In genomic region chr2:153059338-153060052, GRCh38 we compare ENCODE assay signal across 10 cellular contexts.
DNase-seq lines count a peak whose midpoint lies in the region; ATAC-seq, FAIRE-seq and TF ChIP-seq lines count a peak whose summit lies in the region.
"Had no signal": no experiment of that assay in that cellular context is flagged by ENCODE, and none has a peak within 500 bp of the region (broad histone marks: within the 10 kb centered on the region; RNA-seq: fewer than 3 reads in every experiment).

No MANE protein-coding gene starts in this region.

- FAIRE-seq in H54 (lab: Jason Lieb, UNC): peak; percentile 90

- no peak overlapping the region for H2BK120ac ChIP-seq in neuronal stem cell (ENCODE audit: low read depth, low read length)

- H3K4me1 ChIP-seq in endodermal cell (ENCODE audit: control insufficient read depth, insufficient read depth, low read length) (peaks cover 23% of the 10 kb centered on the region), neuronal stem cell (ENCODE audit: control insufficient read depth in 2 of 2, insufficient read depth in 1 of 2, low read depth in 1 of 2, low read length in 2 of 2) (peaks cover 5 to 9% of the 10 kb centered on the region in 2 donors)

- TF ChIP-seq POLR2A in H54 (IDR thresholded peaks at IDR 0.05; ENCODE audit: low read depth, low read length): no peak

- H2AFZ ChIP-seq in neuronal stem cell (ENCODE audit: low read length): no peak overlapping the region

- H3K27ac ChIP-seq in endodermal cell (ENCODE audit: low read depth, low read length) (peak overlapping the region; percentile 0), neuronal stem cell (replicated peaks; ENCODE audit: low read length) (no peak overlapping the region)

- no peak overlapping the region for H3K4me3 Mint-ChIP-seq in endodermal cell
- no peak overlapping the region for H3K4me3 Mint-ChIP-seq in activated T-cell treated with anti-CD3 and anti-CD28 coated beads, Interleukin-2, amount 50 U/mL, for 24 hours
- no peak overlapping the region for H3K4me3 Mint-ChIP-seq in activated CD4-positive, alpha-beta T cell treated with anti-CD3 and anti-CD28 coated beads, Interleukin-2, amount 10 ng/mL, durations not matched to agents 7 days and 5 days
- H3K4me3 Mint-ChIP-seq in activated CD8-positive, alpha-beta memory T cell treated with anti-CD3 and anti-CD28 coated beads, Interleukin-2, amount 10 ng/mL, durations not matched to agents 7 days and 5 days: no peak overlapping the region

- peak; percentile 42 for DNase-seq in H54 (ENCODE audit: insufficient read length, low spot score)
- DNase-seq in NCI-H2171 treated with DMSO at 0.1 percent for 48 hours (lab: John Stamatoyannopoulos, UW): peak; percentile 68
- DNase-seq in endodermal cell: peak; percentile 67
- peak; percentile 40 for DNase-seq in neuronal stem cell (ENCODE audit: low spot score)
- DNase-seq in activated T-cell treated with anti-CD3 and anti-CD28 coated beads, Interleukin-2, amount 50 U/mL, for 24 hours: no peak
- DNase-seq in activated CD4-positive, alpha-beta T cell treated with anti-CD3 and anti-CD28 coated beads, Interleukin-2, amount 10 ng/mL, durations not matched to agents 7 days and 5 days: no peak
- no peak for DNase-seq in activated CD8-positive, alpha-beta memory T cell treated with anti-CD3 and anti-CD28 coated beads, Interleukin-2, amount 10 ng/mL, durations not matched to agents 7 days and 5 days
- DNase-seq: posterior cingulate gyrus, T-helper 1 cell had no signal

- H4K8ac ChIP-seq in neuronal stem cell (ENCODE audit: low read depth, low read length): no peak overlapping the region

- POLR2A ChIA-PET in activated CD4-positive, alpha-beta T cell treated with anti-CD3 and anti-CD28 coated beads, Interleukin-2, amount 10 ng/mL, durations not matched to agents 7 days and 5 days (lab: Charles Lee): no interaction called here

- ATAC-seq in activated CD8-positive, alpha-beta memory T cell treated with anti-CD3 and anti-CD28 coated beads, Interleukin-2, amount 10 ng/mL, durations not matched to agents 7 days and 5 days: no peak
- no peak for ATAC-seq in HG02970 (IDR thresholded peaks at IDR 0.05; ENCODE audit: low FRiP score, unreplicated experiment)

- TF ChIP-seq CTCF in endodermal cell (conservative IDR thresholded peaks at IDR 0.05): no peak

- H3K4me1 Mint-ChIP-seq in endodermal cell: peaks cover 34% of the 10 kb centered on the region
- no peaks in the 10 kb centered on the region for H3K4me1 Mint-ChIP-seq in activated T-cell treated with anti-CD3 and anti-CD28 coated beads, Interleukin-2, amount 50 U/mL, for 24 hours (ENCODE audit: low read depth)
- no peaks in the 10 kb centered on the region for H3K4me1 Mint-ChIP-seq in activated CD4-positive, alpha-beta T cell treated with anti-CD3 and anti-CD28 coated beads, Interleukin-2, amount 10 ng/mL, durations not matched to agents 7 days and 5 days
- no peaks in the 10 kb centered on the region for H3K4me1 Mint-ChIP-seq in activated CD8-positive, alpha-beta memory T cell treated with anti-CD3 and anti-CD28 coated beads, Interleukin-2, amount 10 ng/mL, durations not matched to agents 7 days and 5 days

- H3K36me3 ChIP-seq in endodermal cell (ENCODE audit: control insufficient read depth, insufficient read depth, low read length): no peaks in the 10 kb centered on the region
- no peaks in the 10 kb centered on the region for H3K36me3 ChIP-seq in neuronal stem cell (replicated peaks in 1 of 2; ENCODE audit: control insufficient read depth in 2 of 2, insufficient read depth in 2 of 2, low read length in 2 of 2)

- H3K79me1 ChIP-seq in neuronal stem cell (ENCODE audit: low read depth, low read length): no peaks in the 10 kb centered on the region

- no peak overlapping the region for H3K18ac ChIP-seq in neuronal stem cell (ENCODE audit: low read length)

- no peaks in the 10 kb centered on the region for H3K36me3 Mint-ChIP-seq in endodermal cell (ENCODE audit: low read depth)
- no peaks in the 10 kb centered on the region for H3K36me3 Mint-ChIP-seq in activated T-cell treated with anti-CD3 and anti-CD28 coated beads, Interleukin-2, amount 50 U/mL, for 24 hours (ENCODE audit: low read depth)
- H3K36me3 Mint-ChIP-seq in activated CD4-positive, alpha-beta T cell treated with anti-CD3 and anti-CD28 coated beads, Interleukin-2, amount 10 ng/mL, durations not matched to agents 7 days and 5 days (ENCODE audit: low read depth): no peaks in the 10 kb centered on the region
- no peaks in the 10 kb centered on the region for H3K36me3 Mint-ChIP-seq in activated CD8-positive, alpha-beta memory T cell treated with anti-CD3 and anti-CD28 coated beads, Interleukin-2, amount 10 ng/mL, durations not matched to agents 7 days and 5 days

- H2AK5ac ChIP-seq in neuronal stem cell (ENCODE audit: low read depth, low read length): no peak overlapping the region

- H4K91ac ChIP-seq in neuronal stem cell (ENCODE audit: low read depth, low read length, poor library complexity): no peak overlapping the region

- H3K27me3 Mint-ChIP-seq in endodermal cell (ENCODE audit: insufficient read depth): no peaks in the 10 kb centered on the region
- no peaks in the 10 kb centered on the region for H3K27me3 Mint-ChIP-seq in activated T-cell treated with anti-CD3 and anti-CD28 coated beads, Interleukin-2, amount 50 U/mL, for 24 hours
- no peaks in the 10 kb centered on the region for H3K27me3 Mint-ChIP-seq in activated CD4-positive, alpha-beta T cell treated with anti-CD3 and anti-CD28 coated beads, Interleukin-2, amount 10 ng/mL, durations not matched to agents 7 days and 5 days
- H3K27me3 Mint-ChIP-seq in activated CD8-positive, alpha-beta memory T cell treated with anti-CD3 and anti-CD28 coated beads, Interleukin-2, amount 10 ng/mL, durations not matched to agents 7 days and 5 days: no peaks in the 10 kb centered on the region

- H3K27ac Mint-ChIP-seq in endodermal cell: peak overlapping the region; percentile 88
- H3K27ac Mint-ChIP-seq in activated T-cell treated with anti-CD3 and anti-CD28 coated beads, Interleukin-2, amount 50 U/mL, for 24 hours: no peak overlapping the region
- H3K27ac Mint-ChIP-seq in activated CD4-positive, alpha-beta T cell treated with anti-CD3 and anti-CD28 coated beads, Interleukin-2, amount 10 ng/mL, durations not matched to agents 7 days and 5 days: no peak overlapping the region
- no peak overlapping the region for H3K27ac Mint-ChIP-seq in activated CD8-positive, alpha-beta memory T cell treated with anti-CD3 and anti-CD28 coated beads, Interleukin-2, amount 10 ng/mL, durations not matched to agents 7 days and 5 days

- CTCF ChIA-PET in activated CD4-positive, alpha-beta T cell treated with anti-CD3 and anti-CD28 coated beads, Interleukin-2, amount 10 ng/mL, durations not matched to agents 7 days and 5 days (lab: Charles Lee): interaction anchor here (1.5 kb wide), 1 partner anchor 10 kb away, joined by 3 read pairs; no protein-coding TSS in a partner anchor
- CTCF ChIA-PET in activated CD8-positive, alpha-beta memory T cell treated with anti-CD3 and anti-CD28 coated beads, Interleukin-2, amount 10 ng/mL, durations not matched to agents 7 days and 5 days (lab: Charles Lee): no interaction called here

- H3K4me2 ChIP-seq in neuronal stem cell (ENCODE audit: insufficient read depth, low read length, poor library complexity, severe bottlenecking): no peak overlapping the region

- H2BK5ac ChIP-seq in neuronal stem cell (ENCODE audit: low read length): no peak overlapping the region

- H3K9me3 Mint-ChIP-seq in endodermal cell: no peaks in the 10 kb centered on the region
- no peaks in the 10 kb centered on the region for H3K9me3 Mint-ChIP-seq in activated T-cell treated with anti-CD3 and anti-CD28 coated beads, Interleukin-2, amount 50 U/mL, for 24 hours
- H3K9me3 Mint-ChIP-seq in activated CD4-positive, alpha-beta T cell treated with anti-CD3 and anti-CD28 coated beads, Interleukin-2, amount 10 ng/mL, durations not matched to agents 7 days and 5 days: no peaks in the 10 kb centered on the region
- H3K9me3 Mint-ChIP-seq in activated CD8-positive, alpha-beta memory T cell treated with anti-CD3 and anti-CD28 coated beads, Interleukin-2, amount 10 ng/mL, durations not matched to agents 7 days and 5 days (ENCODE audit: low read depth): no peaks in the 10 kb centered on the region

- no peak overlapping the region for H3K23ac ChIP-seq in neuronal stem cell (ENCODE audit: low read depth, low read length, poor library complexity)

- H3K9me3 ChIP-seq in endodermal cell (ENCODE audit: control insufficient read depth, low read length) (no peaks in the 10 kb centered on the region), neuronal stem cell (replicated peaks in 1 of 2; ENCODE audit: control insufficient read depth in 2 of 2, insufficient read depth in 1 of 2, low read depth in 1 of 2, low read length in 2 of 2) (no peaks in the 10 kb centered on the region)

- H3K14ac ChIP-seq in neuronal stem cell (ENCODE audit: low read length): no peak overlapping the region

- H3K9ac ChIP-seq in endodermal cell (ENCODE audit: extremely low read depth, low read length, poor library complexity, severe bottlenecking) (peak overlapping the region; percentile 7), neuronal stem cell (ENCODE audit: low read depth, low read length, poor library complexity) (no peak overlapping the region)

- WGBS in endodermal cell (ENCODE audit: insufficient coverage in 1 of 2, insufficient read length in 1 of 2), 2 experiments: 5 to 40% methylated on average over 3 of the region's 3 CpGs
- no CpG with 5 or more reads among the region's 3 CpGs for WGBS in neuronal stem cell (ENCODE audit: extremely low coverage in 2 of 2, insufficient read length in 2 of 2, insufficient replicate concordance in 1 of 2), 2 donors

- H3K27me3 ChIP-seq in endodermal cell (ENCODE audit: control insufficient read depth, insufficient read depth, low read length, poor library complexity, severe bottlenecking) (no peaks in the 10 kb centered on the region), neuronal stem cell (ENCODE audit: control insufficient read depth in 3 of 3, insufficient read depth in 3 of 3, low read depth in 1 of 3, low read length in 3 of 3) (no peaks in the 10 kb centered on the region)

- no peak overlapping the region for H3K4ac ChIP-seq in neuronal stem cell (ENCODE audit: low read length)

- H2BK12ac ChIP-seq in neuronal stem cell (ENCODE audit: low read length): no peak overlapping the region

- H2BK15ac ChIP-seq in neuronal stem cell (ENCODE audit: low read length): no peak overlapping the region

- H3K4me3 ChIP-seq in endodermal cell (ENCODE audit: low read length) (no peak overlapping the region), neuronal stem cell (ENCODE audit: low read length in 2 of 2) (no peak overlapping the region)

Comparison
In these comparisons a context has a peak if more than half of its experiments do, and no peak if none do; other contexts are left out.
1. DNase-seq: peak in H54 (single experiment), NCI-H2171 treated with DMSO at 0.1 percent for 48 hours (single experiment), endodermal cell (single experiment) and neuronal stem cell (single experiment); none in activated T-cell treated with anti-CD3 and anti-CD28 coated beads, Interleukin-2, amount 50 U/mL, for 24 hours (single experiment), activated CD4-positive, alpha-beta T cell treated with anti-CD3 and anti-CD28 coated beads, Interleukin-2, amount 10 ng/mL, durations not matched to agents 7 days and 5 days (single experiment) and activated CD8-positive, alpha-beta memory T cell treated with anti-CD3 and anti-CD28 coated beads, Interleukin-2, amount 10 ng/mL, durations not matched to agents 7 days and 5 days (single experiment).